ENCODE assay signal across 8 cellular contexts in the genomic region with DNA sequence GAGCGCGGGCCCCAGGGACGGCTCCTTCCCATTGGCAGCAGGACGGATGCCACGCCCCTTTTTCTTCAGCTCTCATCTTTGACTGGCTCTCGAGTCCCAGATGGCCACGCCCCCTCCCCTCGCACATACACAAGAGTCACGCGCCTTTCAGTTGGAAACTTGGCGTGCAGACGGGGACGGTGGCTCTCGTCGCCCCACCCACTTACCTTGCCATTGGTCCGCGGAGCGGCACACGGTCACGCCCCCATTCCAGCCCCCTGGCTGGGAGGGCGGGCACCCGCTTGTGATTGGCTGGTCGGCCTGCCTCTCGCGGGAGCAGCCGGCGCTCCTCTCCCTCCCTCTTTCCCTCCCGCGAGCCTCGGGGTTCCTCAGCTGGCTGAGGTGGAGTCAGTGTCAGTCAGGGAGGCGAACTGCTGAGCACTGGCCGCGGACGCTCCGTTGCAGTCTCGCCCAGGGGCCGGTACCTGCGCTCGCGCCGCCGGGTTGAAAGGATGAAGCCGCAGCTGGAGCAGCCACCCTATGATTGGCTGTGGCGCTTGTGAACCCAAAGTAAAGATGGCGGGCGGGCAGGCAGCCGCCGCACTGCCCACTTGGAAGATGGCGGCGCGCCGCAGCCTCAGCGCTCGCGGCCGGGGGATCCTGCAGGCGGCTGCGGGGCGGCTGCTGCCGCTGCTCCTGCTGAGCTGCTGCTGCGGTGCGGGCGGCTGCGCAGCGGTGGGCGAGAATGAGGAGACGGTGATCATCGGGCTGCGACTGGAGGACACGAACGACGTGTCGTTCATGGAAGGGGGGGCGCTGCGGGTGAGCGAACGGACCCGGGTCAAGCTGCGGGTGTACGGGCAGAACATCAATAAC. TPM values are rescaled to one million over a fixed set of nuclear protein-coding genes. Genes with fewer than 3 reads are reported as not detected.
DNase-seq lines count a peak whose midpoint lies in the region; ATAC-seq, FAIRE-seq and TF ChIP-seq lines count a peak whose summit lies in the region.

A gene (plus strand): TSS at position 333 of the 855 bp plus-strand sequence. CDS start 187 bp downstream, at position 520.

- peak within 1 kb of the TSS; percentile 98 for H2AFZ ChIP-seq in astrocyte (ENCODE audit: low read depth, low read length)

- peak within 1 kb of the TSS; percentile 94 for H3K4me3 Mint-ChIP-seq in T-helper 2 cell treated with Interferon-gamma antibody and Interleukin-4, amounts not matched to agents 5 μg/mL and 100 μg/mL, for 36 hours
- peak within 1 kb of the TSS; percentile 88 for H3K4me3 Mint-ChIP-seq in astrocyte (ENCODE audit: unreplicated experiment)

- peaks cover 7% of the 10 kb centered on the region for H3K79me2 ChIP-seq in astrocyte (ENCODE audit: insufficient read depth, low read length)

- H4K20me1 ChIP-seq in astrocyte (ENCODE audit: insufficient read depth, low read length) = peaks cover 23% of the 10 kb centered on the region

- TF ChIP-seq POLR2A in GM18505 (IDR thresholded peaks at IDR 0.05; ENCODE audit: borderline replicate concordance, extremely low read depth, insufficient read depth, insufficient read length) = peak; percentile 86

- intact Hi-C loops in right cardiac atrium (cut with DNase I) = loop anchor here (2.0 to 10.0 kb wide), 7 partner anchors 134 to 327 kb away; a partner anchor contains a TSS
- intact Hi-C loops in psoas muscle (cut with DNase I) = loop anchor here (2.0 to 5.0 kb wide), 5 partner anchors 149 to 415 kb away; a partner anchor contains a TSS

- peaks cover 50% of the 10 kb centered on the region for H3K4me1 Mint-ChIP-seq in T-helper 2 cell treated with Interferon-gamma antibody and Interleukin-4, amounts not matched to agents 5 μg/mL and 100 μg/mL, for 36 hours (ENCODE audit: low read depth)
- peaks cover 11% of the 10 kb centered on the region for H3K4me1 Mint-ChIP-seq in astrocyte (ENCODE audit: low read depth, unreplicated experiment)

- H3K27ac Mint-ChIP-seq in T-helper 2 cell treated with Interferon-gamma antibody and Interleukin-4, amounts not matched to agents 5 μg/mL and 100 μg/mL, for 36 hours = peak within 1 kb of the TSS; percentile 90
- H3K27ac Mint-ChIP-seq in astrocyte (ENCODE audit: unreplicated experiment) = peak within 1 kb of the TSS; percentile 78

- H3K4me3 ChIP-seq in astrocyte (ENCODE audit: insufficient read depth, low read depth, low read length) = peak within 1 kb of the TSS; percentile 81
- H3K4me3 ChIP-seq in right cardiac atrium (ENCODE audit: low read length) = peak within 1 kb of the TSS; percentile 56
- peak within 1 kb of the TSS; percentile 98 for H3K4me3 ChIP-seq in psoas muscle

- under 1% methylated on average over 80 of the region's 80 CpGs for WGBS in right cardiac atrium
- WGBS in psoas muscle, 3 donors = 0 to 1% (median 0%) methylated on average over 74 to 80 of the region's 80 CpGs

- peak; percentile 49 for FAIRE-seq in astrocyte (lab: Jason Lieb, UNC)
- peak; percentile 98 for FAIRE-seq in urothelium cell line (lab: Jason Lieb, UNC)

- H3K36me3 ChIP-seq in astrocyte (ENCODE audit: insufficient read depth, low read length) (no peaks in the 10 kb centered on the region), psoas muscle (ENCODE audit: insufficient read depth in 1 of 2, low read depth in 1 of 2) (no peaks in the 10 kb centered on the region)

- TF ChIP-seq CTCF in astrocyte (IDR thresholded peaks at IDR 0.05; ENCODE audit: insufficient read depth, low read depth, low read length) (no peak), psoas muscle (IDR thresholded peaks at IDR 0.05) (no peak)

- peak; percentile 83 for DNase-seq in NCI-H187 treated with DMSO at 0.1 percent for 48 hours (lab: John Stamatoyannopoulos, UW)
- DNase-seq in T-helper 2 cell treated with Interferon-gamma antibody and Interleukin-4, amounts not matched to agents 5 μg/mL and 100 μg/mL, for 36 hours (ENCODE audit: low spot score) = peak; percentile 100
- DNase-seq in astrocyte (ENCODE audit: low read depth) = peak; percentile 98
- DNase-seq in right cardiac atrium = peak; percentile 100
- peak; percentile 100 for DNase-seq in psoas muscle
- DNase-seq in urothelium cell line (ENCODE audit: low spot score) = peak; percentile 99

- H3K36me3 Mint-ChIP-seq in T-helper 2 cell treated with Interferon-gamma antibody and Interleukin-4, amounts not matched to agents 5 μg/mL and 100 μg/mL, for 36 hours (ENCODE audit: low read depth) = peaks cover 18% of the 10 kb centered on the region
- H3K36me3 Mint-ChIP-seq in astrocyte (ENCODE audit: low read depth, unreplicated experiment) = peaks cover 1% of the 10 kb centered on the region

- H3K4me1 ChIP-seq in astrocyte (ENCODE audit: insufficient read depth, low read length) = peaks cover 18% of the 10 kb centered on the region
- H3K4me1 ChIP-seq in right cardiac atrium (ENCODE audit: control insufficient read depth, insufficient read depth, low read length) = peaks cover 7% of the 10 kb centered on the region
- peaks cover 34% of the 10 kb centered on the region for H3K4me1 ChIP-seq in psoas muscle

- peaks cover 6% of the 10 kb centered on the region for H3K27me3 Mint-ChIP-seq in T-helper 2 cell treated with Interferon-gamma antibody and Interleukin-4, amounts not matched to agents 5 μg/mL and 100 μg/mL, for 36 hours (ENCODE audit: low read depth)
- H3K27me3 Mint-ChIP-seq in astrocyte (ENCODE audit: low read depth, unreplicated experiment) = peaks cover 10% of the 10 kb centered on the region

- H3K9me3 Mint-ChIP-seq in T-helper 2 cell treated with Interferon-gamma antibody and Interleukin-4, amounts not matched to agents 5 μg/mL and 100 μg/mL, for 36 hours = no peaks in the 10 kb centered on the region
- H3K9me3 Mint-ChIP-seq in astrocyte (ENCODE audit: unreplicated experiment) = peaks cover 3% of the 10 kb centered on the region

- H3K27me3 ChIP-seq in astrocyte (ENCODE audit: insufficient read depth, low read length) = peaks cover 11% of the 10 kb centered on the region
- no peaks in the 10 kb centered on the region for H3K27me3 ChIP-seq in right cardiac atrium (ENCODE audit: control insufficient read depth, insufficient read depth)
- no peaks in the 10 kb centered on the region for H3K27me3 ChIP-seq in psoas muscle (ENCODE audit: insufficient read depth in 3 of 3, low read length in 2 of 3)

- peak within 1 kb of the TSS; percentile 94 for H3K27ac ChIP-seq in astrocyte (ENCODE audit: low read depth, low read length)
- peak within 1 kb of the TSS; percentile 27 for H3K27ac ChIP-seq in right cardiac atrium (ENCODE audit: low read length)
- H3K27ac ChIP-seq in psoas muscle = peak within 1 kb of the TSS; percentile 92

- peak; percentile 84 for ATAC-seq in GM18505 (IDR thresholded peaks at IDR 0.05; ENCODE audit: unreplicated experiment)
- ATAC-seq in HG02970 (IDR thresholded peaks at IDR 0.05; ENCODE audit: low FRiP score, unreplicated experiment) = peak; percentile 91
- peak; percentile 99 for ATAC-seq in right cardiac atrium
- ATAC-seq in psoas muscle = peak; percentile 96 to 98 (median 98)

- H3K4me2 ChIP-seq in astrocyte (ENCODE audit: low read length) = peak within 1 kb of the TSS; percentile 92

- peak within 1 kb of the TSS; percentile 88 for H3K9ac ChIP-seq in astrocyte (ENCODE audit: low read length)

- H3K9me3 ChIP-seq in astrocyte (ENCODE audit: insufficient read depth, low read depth, low read length) (no peaks in the 10 kb centered on the region), right cardiac atrium (ENCODE audit: control insufficient read depth, low read length) (no peaks in the 10 kb centered on the region), psoas muscle (no peaks in the 10 kb centered on the region)

RNA-seq across cellular contexts. Expression of the gene that starts here (rescaled TPM):
- total RNA-seq in astrocyte (9.9 and 10.6 TPM in 2 replicates), right cardiac atrium (1 to 10 TPM; 3.6 to 4.6 (median 3.8) TPM), psoas muscle (1 to 10 TPM in 3 of 4 donors, under 1 TPM in 1; 0.49 to 2.6 (median 1.6) TPM)
- polyA plus RNA-seq in right cardiac atrium (1.4 TPM), psoas muscle (1 to 10 TPM in 1 of 3 donors, under 1 TPM in 2; 0.53 to 1.3 (median 0.91) TPM)

Comparison
In these comparisons a context has a peak if more than half of its experiments do, and no peak if none do; other contexts are left out.
1. Peak in every context shown above with its lines: DNase-seq, ATAC-seq, H3K4me3 ChIP-seq and H3K27ac ChIP-seq.
2. H3K27ac ChIP-seq: peak in every context shown above with its lines; median percentile 94 in astrocyte; 92 in psoas muscle; 27 in right cardiac atrium.